31 cellular contexts compared by ENCODE assay signal in the genomic region with DNA sequence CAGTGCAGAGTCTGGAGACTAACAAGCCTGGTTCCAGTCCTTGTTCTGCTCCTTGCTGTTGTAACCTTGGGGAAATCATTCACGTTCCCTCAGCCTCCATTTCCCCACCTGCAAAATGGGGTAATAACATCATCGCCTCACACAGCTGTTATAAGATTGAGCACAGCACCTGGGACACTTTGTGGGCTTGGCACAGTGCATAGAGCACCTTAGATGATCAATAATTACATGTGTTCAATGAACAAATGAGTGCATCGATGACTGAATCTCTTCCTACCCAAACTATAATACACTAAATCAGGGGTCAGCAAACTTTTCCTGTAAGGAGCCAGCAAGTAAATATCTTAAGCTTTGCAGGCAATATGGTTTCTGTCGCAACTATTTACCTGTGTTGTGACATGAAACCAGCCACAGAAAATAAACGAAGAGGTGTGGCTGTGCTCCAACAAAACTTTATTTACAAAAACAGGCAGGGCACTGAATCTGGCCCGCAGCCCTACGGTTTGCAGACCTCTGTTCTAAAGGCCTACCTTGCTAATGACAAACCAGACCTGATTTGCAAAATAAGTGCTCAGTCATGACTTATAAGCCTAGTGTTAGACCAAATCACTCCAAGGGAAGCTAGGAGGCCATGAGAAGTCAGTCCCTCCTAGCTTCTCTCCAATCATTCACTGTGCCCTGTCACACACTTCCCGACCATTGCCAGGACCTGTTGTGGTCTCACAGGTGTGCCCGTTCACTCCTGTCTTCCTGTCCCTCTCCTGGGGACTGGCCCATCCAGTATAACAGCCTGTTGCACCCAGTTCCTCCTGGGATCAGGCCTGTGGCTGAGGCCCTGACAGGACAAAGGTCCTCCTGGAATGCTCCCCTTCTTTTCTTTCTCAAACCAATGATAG.
"Had no signal": no experiment of that assay in that cellular context is flagged by ENCODE, and none has a peak within 500 bp of the region (broad histone marks: within the 10 kb centered on the region; RNA-seq: fewer than 3 reads in every experiment).

No MANE protein-coding gene starts in this region.

- H3K9me3 ChIP-seq: adrenal gland, body of pancreas, left ventricle myocardium inferior, psoas muscle, tibial nerve had no signal

- H3K4me3 ChIP-seq: adrenal gland, body of pancreas, left ventricle myocardium inferior, neural progenitor cell, psoas muscle, tibial nerve had no signal

- H3K4me3 Mint-ChIP-seq: activated naive CD4-positive, alpha-beta T cell treated with anti-CD3 and anti-CD28 coated beads for 36 hours; activated naive CD8-positive, alpha-beta T cell treated with anti-CD3 and anti-CD28 coated beads for 36 hours; activated T-helper 1 cell treated with anti-CD3 and anti-CD28 coated beads, Interleukin-12 subunit alpha, Interleukin-12 subunit beta, Interleukin-2, Interleukin-4 antibody, amounts not matched to agents 30 ng/mL and 10 ng/mL and 1 ng/mL, durations not matched to agents 14 hours and 24 hours and 36 hours; effector memory CD8-positive, alpha-beta T cell; natural killer cell; neural progenitor cell; T-helper 2 cell treated with Interferon-gamma antibody and Interleukin-4, amounts not matched to agents 5 μg/mL and 100 μg/mL, for 36 hours had no signal

- FAIRE-seq: frontal cortex, TTC549, urothelium cell line had no signal

- DNase-seq: activated CD4-positive, alpha-beta T cell treated with anti-CD3 and anti-CD28 coated beads for 48 hours; activated CD4-positive, alpha-beta T cell treated with anti-CD3 and anti-CD28 coated beads, Interleukin-2, amount 50 U/mL, for 48 hours; activated CD8-positive, alpha-beta memory T cell treated with anti-CD3 and anti-CD28 coated beads, Interleukin-2, amount 50 U/mL, for 4 hours; activated effector memory CD4-positive, alpha-beta T cell treated with anti-CD3 and anti-CD28 coated beads, Interleukin-2, amount 50 U/mL, for 16 hours; activated naive CD4-positive, alpha-beta T cell treated with anti-CD3 and anti-CD28 coated beads for 36 hours; activated naive CD8-positive, alpha-beta T cell treated with anti-CD3 and anti-CD28 coated beads for 36 hours; activated T-cell treated with anti-CD3 and anti-CD28 coated beads, Interleukin-2, amount 50 U/mL, for 1 hour; adrenal gland; aorta; body of pancreas; cortex of kidney; effector memory CD8-positive, alpha-beta T cell; kidney glomerular epithelial cell; left ventricle myocardium inferior; natural killer cell; occipital lobe; psoas muscle; stimulated activated CD4-positive, alpha-beta T cell treated with anti-CD3 and anti-CD28 coated beads, Interleukin-15, amount 100 ng/mL, for 24 hours; stimulated activated CD4-positive, alpha-beta T cell treated with anti-CD3 and anti-CD28 coated beads, Interleukin-2, amount 100 ng/mL, for 24 hours; stimulated activated naive CD4-positive, alpha-beta T cell treated with Interleukin-2 at 50 U/mL for 16 hours; T-helper 1 cell had no signal

- H3K27ac Mint-ChIP-seq: activated naive CD4-positive, alpha-beta T cell treated with anti-CD3 and anti-CD28 coated beads for 36 hours; activated naive CD8-positive, alpha-beta T cell treated with anti-CD3 and anti-CD28 coated beads for 36 hours; activated T-helper 1 cell treated with anti-CD3 and anti-CD28 coated beads, Interleukin-12 subunit alpha, Interleukin-12 subunit beta, Interleukin-2, Interleukin-4 antibody, amounts not matched to agents 30 ng/mL and 10 ng/mL and 1 ng/mL, durations not matched to agents 14 hours and 24 hours and 36 hours; effector memory CD8-positive, alpha-beta T cell; natural killer cell; neural progenitor cell; T-helper 2 cell treated with Interferon-gamma antibody and Interleukin-4, amounts not matched to agents 5 μg/mL and 100 μg/mL, for 36 hours had no signal

- H3K9ac ChIP-seq: neural progenitor cell, parathyroid adenoma had no signal

- H3K27me3 Mint-ChIP-seq: activated naive CD8-positive, alpha-beta T cell treated with anti-CD3 and anti-CD28 coated beads for 36 hours; effector memory CD8-positive, alpha-beta T cell had no signal

- H3K4me2 ChIP-seq: neural progenitor cell had no signal

- H3K27me3 ChIP-seq: body of pancreas, neural progenitor cell, tibial nerve had no signal

- ATAC-seq: activated CD4-positive, CD25-positive, alpha-beta regulatory T cell treated with anti-CD3 and anti-CD28 coated beads, Interleukin-2, amount 50 U/mL, for 24 hours; body of pancreas; effector memory CD8-positive, alpha-beta T cell; natural killer cell; psoas muscle had no signal

- H3K27ac ChIP-seq: adrenal gland, body of pancreas, left ventricle myocardium inferior, neural progenitor cell, parathyroid adenoma, psoas muscle, tibial nerve, VCaP had no signal

- H2AFZ ChIP-seq: neural progenitor cell, parathyroid adenoma had no signal

- H3K9me3 Mint-ChIP-seq: activated naive CD4-positive, alpha-beta T cell treated with anti-CD3 and anti-CD28 coated beads for 36 hours; activated naive CD8-positive, alpha-beta T cell treated with anti-CD3 and anti-CD28 coated beads for 36 hours; neural progenitor cell had no signal

- H3K4me1 Mint-ChIP-seq: activated naive CD8-positive, alpha-beta T cell treated with anti-CD3 and anti-CD28 coated beads for 36 hours had no signal

- H3K4me1 ChIP-seq: adrenal gland, body of pancreas, left ventricle myocardium inferior, neural progenitor cell, psoas muscle, tibial nerve had no signal

- H3K36me3 Mint-ChIP-seq: activated naive CD8-positive, alpha-beta T cell treated with anti-CD3 and anti-CD28 coated beads for 36 hours; natural killer cell; neural progenitor cell had no signal

- H3K36me3 ChIP-seq: adrenal gland, left ventricle myocardium inferior, neural progenitor cell, tibial nerve had no signal
